In genomic region chr12:103928736-103929050, GRCh38 we compare ENCODE assay signal across 8 cellular contexts. TPM values are rescaled to one million over a fixed set of nuclear protein-coding genes. Genes with fewer than 3 reads are reported as not detected.
DNase-seq lines count a peak whose midpoint lies in the region; ATAC-seq and TF ChIP-seq lines count a peak whose summit lies in the region.

No MANE protein-coding gene starts in this region.

- no peaks in the 10 kb centered on the region for H3K9me2 ChIP-seq in SU-DHL-6 (replicated peaks; ENCODE audit: insufficient read depth, low read length)

- 0 out of 2 replicates have a peak, but pooled peaks cover 8% of the 10 kb centered on the region for H3K36me3 ChIP-seq in SU-DHL-6 (ENCODE audit: low read length)
- H3K36me3 ChIP-seq in kidney epithelial cell (ENCODE audit: control insufficient read depth, insufficient read depth, low read length): peaks cover 1% of the 10 kb centered on the region

- peak overlapping the region; percentile 68 for H3K4me2 ChIP-seq in SU-DHL-6 (ENCODE audit: low read depth, low read length, poor library complexity, severe bottlenecking)

- peak overlapping the region; percentile 48 for H3K27ac ChIP-seq in SU-DHL-6 (ENCODE audit: low read depth, low read length)

- 0 out of 2 replicates have a peak, but pooled peaks cover 5% of the 10 kb centered on the region for H4K20me1 ChIP-seq in SU-DHL-6 (ENCODE audit: low read depth, low read length)

- no peaks in the 10 kb centered on the region for H3K79me2 ChIP-seq in SU-DHL-6 (ENCODE audit: insufficient read depth, low read length)

- DNase-seq in astrocyte of the hippocampus (ENCODE audit: low read depth, low spot score): peak; percentile 11
- DNase-seq in kidney epithelial cell (ENCODE audit: low read depth): no peak
- DNase-seq in stimulated activated CD4-positive, alpha-beta T cell treated with anti-CD3 and anti-CD28 coated beads, TNF-alpha, amount 100 ng/mL, for 48 hours (ENCODE audit: low read depth in 3 of 3): peak in 2 of 3 donors; percentile 26 to 48
- no peak for DNase-seq in NCI-H1105 (lab: John Stamatoyannopoulos, UW)
- DNase-seq in HuH-7.5 (ENCODE audit: low spot score): no peak

- no peak overlapping the region for H2AFZ ChIP-seq in SU-DHL-6 (ENCODE audit: low read depth, low read length, severe bottlenecking)

- peak; percentile 22 for ATAC-seq in HG02943 (IDR thresholded peaks at IDR 0.05; ENCODE audit: low read depth, unreplicated experiment)

- H3K4me3 ChIP-seq in GM12875 (ENCODE audit: low read depth, low read length) (peak overlapping the region; percentile 54), SU-DHL-6 (ENCODE audit: insufficient read depth, low read length, poor library complexity, severe bottlenecking) (peak overlapping the region; percentile 48), kidney epithelial cell (ENCODE audit: low read depth, low read length) (peak overlapping the region; percentile 56)

- TF ChIP-seq CTCF in GM12875 (IDR thresholded peaks at IDR 0.05; ENCODE audit: borderline replicate concordance, insufficient read depth, low read depth, low read length): no peak
- no peak for TF ChIP-seq CTCF in SU-DHL-6 (IDR thresholded peaks at IDR 0.05; ENCODE audit: insufficient read depth, low read length, poor library complexity, severe bottlenecking)
- no peak for TF ChIP-seq CTCF in kidney epithelial cell (IDR thresholded peaks at IDR 0.05; ENCODE audit: insufficient read depth, low read length, poor library complexity, severe bottlenecking)

- peaks cover 18% of the 10 kb centered on the region for H3F3A ChIP-seq in SU-DHL-6 (ENCODE audit: insufficient read depth)

- no peak overlapping the region for H3K9ac ChIP-seq in SU-DHL-6 (ENCODE audit: low read length)

- no peaks in the 10 kb centered on the region for H3K27me3 ChIP-seq in SU-DHL-6 (ENCODE audit: low read length)
- H3K27me3 ChIP-seq in kidney epithelial cell (ENCODE audit: control insufficient read depth, insufficient read depth, low read length): no peaks in the 10 kb centered on the region

- H3K9me3 ChIP-seq in SU-DHL-6 (ENCODE audit: insufficient read depth, low read length): no peaks in the 10 kb centered on the region

RNA-seq across cellular contexts. Expression of gene HSP90B1, which starts 1.5 kb away (rescaled TPM):
- 619 and 748 TPM in 2 replicates for total RNA-seq in kidney epithelial cell

RNA-seq across cellular contexts. Expression of gene TDG, which starts 37.0 kb away (rescaled TPM):
- 34.9 and 35.5 TPM in 2 replicates for total RNA-seq in kidney epithelial cell

Comparison
In these comparisons a context has a peak if more than half of its experiments do, and no peak if none do; other contexts are left out.
1. DNase-seq: peak in astrocyte of the hippocampus (single experiment) and stimulated activated CD4-positive, alpha-beta T cell treated with anti-CD3 and anti-CD28 coated beads, TNF-alpha, amount 100 ng/mL, for 48 hours (2 of 3); none in kidney epithelial cell (single experiment), NCI-H1105 (single experiment) and HuH-7.5 (single experiment).
2. Peak in every context shown above with its lines, with median percentiles within 50 percentile points of each other: H3K4me3 ChIP-seq.